ENCODE assay signal across 1 cellular context in the genomic region with DNA sequence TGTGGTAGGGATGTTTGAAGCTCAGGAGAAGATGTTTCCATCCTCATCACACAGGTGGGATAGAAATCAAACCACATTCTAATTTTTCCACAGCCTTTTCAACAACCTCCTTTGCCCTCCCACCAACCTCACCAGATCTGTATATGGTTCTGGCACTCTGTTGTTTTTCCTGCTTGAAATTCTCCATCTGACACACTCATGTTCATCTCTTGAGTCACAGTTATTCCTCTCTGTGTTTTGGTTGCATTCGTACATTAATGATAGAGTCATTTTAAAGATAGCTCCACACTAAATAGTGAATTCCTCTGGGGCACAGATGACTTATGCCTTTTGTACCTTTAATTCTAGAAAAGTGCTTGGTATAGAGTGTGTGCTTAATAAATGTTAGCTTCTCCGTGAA.
TF ChIP-seq lines count a peak whose summit lies in the region.

No MANE protein-coding gene starts in this region.

TF ChIP-seq in HCT116, 20 proteins besides CTCF, POLR2A, EP300 and RAD21 (continued from another document):
- TF ChIP-seq POLR2AphosphoS5 (IDR thresholded peaks at IDR 0.05; ENCODE audit: low read depth, low read length) (no peak), YY1 (IDR thresholded peaks at IDR 0.05; ENCODE audit: extremely low read depth, insufficient replicate concordance, low read depth, low read length) (no peak), EGR1 (IDR thresholded peaks at IDR 0.05; ENCODE audit: low read depth) (no peak), ZFX (IDR thresholded peaks at IDR 0.05) (no peak), SIN3A (IDR thresholded peaks at IDR 0.05; ENCODE audit: low read depth) (no peak), SP1 (IDR thresholded peaks at IDR 0.05; ENCODE audit: low read depth) (no peak), ELF1 (IDR thresholded peaks at IDR 0.05; ENCODE audit: borderline replicate concordance, low read depth) (no peak), EZH2 (IDR thresholded peaks at IDR 0.05) (no peak), JUND (IDR thresholded peaks at IDR 0.05) (no peak), EZH2phosphoT487 (IDR thresholded peaks at IDR 0.05; ENCODE audit: borderline replicate concordance) (no peak), ZNF274 (IDR thresholded peaks at IDR 0.05; ENCODE audit: low read depth, low read length) (no peak), TCF7L2 (IDR thresholded peaks at IDR 0.05; ENCODE audit: borderline replicate concordance, extremely low read depth, insufficient read depth, insufficient read length) (no peak)
- TF ChIP-seq, protein P1, sequence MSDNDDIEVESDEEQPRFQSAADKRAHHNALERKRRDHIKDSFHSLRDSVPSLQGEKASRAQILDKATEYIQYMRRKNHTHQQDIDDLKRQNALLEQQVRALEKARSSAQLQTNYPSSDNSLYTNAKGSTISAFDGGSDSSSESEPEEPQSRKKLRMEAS (IDR thresholded peaks at IDR 0.05): no peak
- TF ChIP-seq, protein P2, sequence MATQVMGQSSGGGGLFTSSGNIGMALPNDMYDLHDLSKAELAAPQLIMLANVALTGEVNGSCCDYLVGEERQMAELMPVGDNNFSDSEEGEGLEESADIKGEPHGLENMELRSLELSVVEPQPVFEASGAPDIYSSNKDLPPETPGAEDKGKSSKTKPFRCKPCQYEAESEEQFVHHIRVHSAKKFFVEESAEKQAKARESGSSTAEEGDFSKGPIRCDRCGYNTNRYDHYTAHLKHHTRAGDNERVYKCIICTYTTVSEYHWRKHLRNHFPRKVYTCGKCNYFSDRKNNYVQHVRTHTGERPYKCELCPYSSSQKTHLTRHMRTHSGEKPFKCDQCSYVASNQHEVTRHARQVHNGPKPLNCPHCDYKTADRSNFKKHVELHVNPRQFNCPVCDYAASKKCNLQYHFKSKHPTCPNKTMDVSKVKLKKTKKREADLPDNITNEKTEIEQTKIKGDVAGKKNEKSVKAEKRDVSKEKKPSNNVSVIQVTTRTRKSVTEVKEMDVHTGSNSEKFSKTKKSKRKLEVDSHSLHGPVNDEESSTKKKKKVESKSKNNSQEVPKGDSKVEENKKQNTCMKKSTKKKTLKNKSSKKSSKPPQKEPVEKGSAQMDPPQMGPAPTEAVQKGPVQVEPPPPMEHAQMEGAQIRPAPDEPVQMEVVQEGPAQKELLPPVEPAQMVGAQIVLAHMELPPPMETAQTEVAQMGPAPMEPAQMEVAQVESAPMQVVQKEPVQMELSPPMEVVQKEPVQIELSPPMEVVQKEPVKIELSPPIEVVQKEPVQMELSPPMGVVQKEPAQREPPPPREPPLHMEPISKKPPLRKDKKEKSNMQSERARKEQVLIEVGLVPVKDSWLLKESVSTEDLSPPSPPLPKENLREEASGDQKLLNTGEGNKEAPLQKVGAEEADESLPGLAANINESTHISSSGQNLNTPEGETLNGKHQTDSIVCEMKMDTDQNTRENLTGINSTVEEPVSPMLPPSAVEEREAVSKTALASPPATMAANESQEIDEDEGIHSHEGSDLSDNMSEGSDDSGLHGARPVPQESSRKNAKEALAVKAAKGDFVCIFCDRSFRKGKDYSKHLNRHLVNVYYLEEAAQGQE (IDR thresholded peaks at IDR 0.05; ENCODE audit: low read depth): no peak
TF ChIP-seq in HCT116: peak in this region for 0.
